ENCODE assay signal across 1 cellular context in genomic region chr19:8580710-8581281, GRCh38.
TF ChIP-seq lines count a peak whose summit lies in the region.

No MANE protein-coding gene starts in this region.

TF ChIP-seq in endothelial cell of umbilical vein, 7 proteins besides CTCF, POLR2A, EP300 and RAD21 (continued from another document):
- TF ChIP-seq EZH2 (IDR thresholded peaks at IDR 0.05; ENCODE audit: borderline replicate concordance, low read depth, low read length, severe bottlenecking): no peak
- no peak for TF ChIP-seq GATA2 (IDR thresholded peaks at IDR 0.05; ENCODE audit: insufficient read depth, insufficient read length, low read depth, low read length)
